Comparison of ENCODE assay signal across 8 cellular contexts in genomic region chr1:234611799-234612351, GRCh38. TPM values are rescaled to one million over a fixed set of nuclear protein-coding genes. Genes with fewer than 3 reads are reported as not detected.
DNase-seq lines count a peak whose midpoint lies in the region; ATAC-seq and TF ChIP-seq lines count a peak whose summit lies in the region.

No MANE protein-coding gene starts in this region.

- H3K27me3 ChIP-seq in adipocyte (replicated peaks; ENCODE audit: control insufficient read depth, insufficient read depth, low read length), result no peaks in the 10 kb centered on the region
- H3K27me3 ChIP-seq in skeletal muscle tissue (ENCODE audit: control insufficient read depth in 3 of 3, insufficient read depth in 3 of 3, low read length in 3 of 3), result no peaks in the 10 kb centered on the region

- no peaks in the 10 kb centered on the region for H3K9me3 Mint-ChIP-seq in immature natural killer cell

- ATAC-seq in HG03025 (IDR thresholded peaks at IDR 0.05; ENCODE audit: low FRiP score, unreplicated experiment), result no peak

- H3K27ac Mint-ChIP-seq in immature natural killer cell, result peak overlapping the region; percentile 98 to 100 (median 98)

- H3K4me3 ChIP-seq in GM12865 (ENCODE audit: low read depth, low read length), result peak overlapping the region; percentile 66
- H3K4me3 ChIP-seq in adipocyte (ENCODE audit: low read length), result peak overlapping the region; percentile 78
- peak overlapping the region; percentile 44 to 62 (median 46) for H3K4me3 ChIP-seq in skeletal muscle tissue (ENCODE audit: low read length in 3 of 3)

- H3K4me1 Mint-ChIP-seq in immature natural killer cell, result peaks cover 44 to 48% of the 10 kb centered on the region in 2 donors

- H3K9ac ChIP-seq in adipocyte (ENCODE audit: low read length) (peak overlapping the region; percentile 90), skeletal muscle tissue (ENCODE audit: low read depth in 1 of 3, low read length in 3 of 3) (peak overlapping the region; percentile 80 to 93 (median 90))

- DNase-seq in GM12865 (ENCODE audit: low read depth) (peak; percentile 58), NCI-H460 (ENCODE audit: extremely low read depth, low read depth) (peak; percentile 73), adipocyte (ENCODE audit: low read depth) (no peak), immature natural killer cell (no peak), SIG-M5 (lab: John Stamatoyannopoulos, UW) (no peak), GM19240 (ENCODE audit: insufficient read length, low spot score) (no peak)

- TF ChIP-seq CTCF in GM12865 (IDR thresholded peaks at IDR 0.05; ENCODE audit: insufficient read depth, low read depth, low read length, missing control alignments), result no peak

- peaks cover 0 to 14% (median 7%) of the 10 kb centered on the region in 3 donors for H3K36me3 Mint-ChIP-seq in immature natural killer cell

- H3K27me3 Mint-ChIP-seq in immature natural killer cell (ENCODE audit: low read depth in 3 of 3), result peaks cover 24 to 35% (median 28%) of the 10 kb centered on the region in 3 donors

- H3K27ac ChIP-seq in skeletal muscle tissue (ENCODE audit: low read depth, low read length), result peak overlapping the region; percentile 99

- H3K9me3 ChIP-seq in adipocyte (ENCODE audit: control insufficient read depth, low read length) (no peaks in the 10 kb centered on the region), skeletal muscle tissue (ENCODE audit: control insufficient read depth in 3 of 3, low read length in 3 of 3) (no peaks in the 10 kb centered on the region)

- H3K4me1 ChIP-seq in adipocyte (ENCODE audit: control insufficient read depth, insufficient read depth, low read length) (peaks cover 39% of the 10 kb centered on the region), skeletal muscle tissue (ENCODE audit: control insufficient read depth in 3 of 3, insufficient read depth in 3 of 3, low read length in 3 of 3) (peaks cover 33 to 48% (median 47%) of the 10 kb centered on the region in 3 donors)

- H3K4me3 Mint-ChIP-seq in immature natural killer cell, result peak overlapping the region; percentile 77 to 90 (median 89)

- H3K36me3 ChIP-seq in adipocyte (ENCODE audit: control insufficient read depth, insufficient read depth, low read length, severe bottlenecking) (peaks cover 11% of the 10 kb centered on the region), skeletal muscle tissue (ENCODE audit: control insufficient read depth in 3 of 3, insufficient read depth in 3 of 3, low read length in 3 of 3) (peaks cover 11 to 18% (median 11%) of the 10 kb centered on the region in 3 donors)

RNA-seq across cellular contexts. Expression of gene IRF2BP2, which starts 1.9 kb away (rescaled TPM):
- 64.1 and 83.1 TPM in 2 replicates for total RNA-seq in NCI-H460 (2014; rRNA removed; shearing (Covaris generic))
- polyA plus RNA-seq in NCI-H460 (2014; cell fraction: nucleus; rRNA removed), result 24.1 and 34.2 TPM in 2 replicates
- 10 to 100 TPM; 19.1 to 28.2 (median 26.4) TPM for polyA plus RNA-seq in immature natural killer cell
- total RNA-seq in skeletal muscle tissue, result 83.0 TPM

Comparison
In these comparisons a context has a peak if more than half of its experiments do, and no peak if none do; other contexts are left out.
1. DNase-seq: peak in GM12865 (single experiment) and NCI-H460 (single experiment); none in adipocyte (single experiment), immature natural killer cell (0 of 3), SIG-M5 (single experiment) and GM19240 (single experiment).
2. Peak in every context shown above with its lines, with median percentiles within 50 percentile points of each other: H3K4me3 ChIP-seq.